In genomic region chr15:56991017-56991416, GRCh38 we compare ENCODE assay signal across 27 cellular contexts.
DNase-seq lines count a peak whose midpoint lies in the region; ATAC-seq, FAIRE-seq and TF ChIP-seq lines count a peak whose summit lies in the region.
"Had no signal": no experiment of that assay in that cellular context is flagged by ENCODE, and none has a peak within 500 bp of the region (broad histone marks: within the 10 kb centered on the region; RNA-seq: fewer than 3 reads in every experiment).

No MANE protein-coding gene starts in this region.

- no peak for TF ChIP-seq CTCF in HEK293 (tag by site-specific recombination; IDR thresholded peaks at IDR 0.05)
- no peak for TF ChIP-seq CTCF in K562 (IDR thresholded peaks at IDR 0.05 in 2 of 3, conservative IDR thresholded peaks at IDR 0.05 in 1 of 3; ENCODE audit: insufficient read depth in 2 of 3, low read depth in 1 of 3, low read length in 3 of 3)
- TF ChIP-seq CTCF in GM10248 (IDR thresholded peaks at IDR 0.05; ENCODE audit: control extremely low read depth, extremely low read depth, low read depth, missing control alignments): no peak

- peaks cover 3% of the 10 kb centered on the region for H3K36me3 Mint-ChIP-seq in T-helper 17 cell (ENCODE audit: low read depth)
- H3K36me3 Mint-ChIP-seq in stimulated activated effector memory CD8-positive, alpha-beta T cell treated with anti-CD3 and anti-CD28 coated beads, Interleukin-12 subunit alpha, Interleukin-12 subunit beta, amount 100 ng/mL, for 72 hours: peaks cover 10% of the 10 kb centered on the region
- H3K36me3 Mint-ChIP-seq in activated naive CD4-positive, alpha-beta T cell treated with anti-CD3 and anti-CD28 coated beads for 36 hours (ENCODE audit: low read depth): peaks cover 8% of the 10 kb centered on the region

- POLR2A ChIA-PET in HEK293 (lab: Yijun Ruan, JAX): no interaction called here
- POLR2A ChIA-PET in K562 (lab: Yijun Ruan, JAX): no interaction called here
- POLR2A ChIA-PET in GM10248 (lab: Yijun Ruan, JAX): no interaction called here

- H3K9ac ChIP-seq in K562 (ENCODE audit: insufficient read depth in 1 of 2, low read depth in 2 of 2, low read length in 2 of 2): no peak overlapping the region
- H3K9ac ChIP-seq: BLaER1 had no signal

- 90% methylated on average over 6 of the region's 6 CpGs for WGBS in K562 (ENCODE audit: insufficient coverage, low coverage, missing lambda C conversion rate)

- TF ChIP-seq RAD21 in K562 (CRISPR knock-in tag; conservative IDR thresholded peaks at IDR 0.05 in 1 of 2, IDR thresholded peaks at IDR 0.05 in 1 of 2): no peak

- intact Hi-C loops in K562 (cut with micrococcal nuclease): no loop called here
- intact Hi-C loops in activated naive CD4-positive, alpha-beta T cell treated with anti-CD3 and anti-CD28 coated beads for 36 hours (cut with micrococcal nuclease): no loop called here

- no peak overlapping the region for H3K4me2 ChIP-seq in K562 (ENCODE audit: insufficient read depth, low read length)
- H3K4me2 ChIP-seq: BLaER1 had no signal

- no peak for TF ChIP-seq EP300 in K562 (IDR thresholded peaks at IDR 0.05; ENCODE audit: low read length)

- in situ Hi-C loops in K562 (cut with MboI): no loop called here

- TF ChIP-seq POLR2A in K562 (conservative IDR thresholded peaks at IDR 0.05): no peak

- ATAC-seq in T-helper 17 cell: no peak
- ATAC-seq in K562: no peak
- no peak for ATAC-seq in stimulated activated effector memory CD8-positive, alpha-beta T cell treated with anti-CD3 and anti-CD28 coated beads, Interleukin-12 subunit alpha, Interleukin-12 subunit beta, amount 100 ng/mL, for 72 hours
- ATAC-seq in stimulated activated naive CD8-positive, alpha-beta T cell treated with anti-CD3 and anti-CD28 coated beads, Interleukin-15, amount 100 ng/mL, for 72 hours: no peak

- H3K79me2 ChIP-seq in K562 (ENCODE audit: control insufficient read depth, insufficient read depth, low read length): peaks cover 82% of the 10 kb centered on the region

- no peaks in the 10 kb centered on the region for H3K9me1 ChIP-seq in K562 (ENCODE audit: control insufficient read depth, insufficient read depth, low read length)

- FAIRE-seq in K562 (lab: Jason Lieb, UNC): no peak
- FAIRE-seq: A204.1, GM12891, GM19239 had no signal

- H3K4me1 ChIP-seq in HEK293 (ENCODE audit: control insufficient read depth, insufficient read depth, low read length) (peaks cover 6% of the 10 kb centered on the region), K562 (replicated peaks in 1 of 2; ENCODE audit: control insufficient read depth in 2 of 2, insufficient read depth in 2 of 2, low read length in 2 of 2) (peaks cover 0 to 5% of the 10 kb centered on the region in 2 experiments; a peak in 1 of 5 replicates)

- H3K27ac ChIP-seq in HEK293 (ENCODE audit: extremely low read depth, low read depth, low read length): no peak overlapping the region
- no peak overlapping the region for H3K27ac ChIP-seq in K562 (ENCODE audit: extremely low read depth, low read depth, low read length)
- H3K27ac ChIP-seq: BLaER1 had no signal

- H3K4me3 ChIP-seq in HEK293 (ENCODE audit: low read depth, low read length) (no peak overlapping the region), K562 (no peak overlapping the region)
- H3K4me3 ChIP-seq: BLaER1 had no signal

- H3K4me3 Mint-ChIP-seq in T-helper 17 cell: no peak overlapping the region
- no peak overlapping the region for H3K4me3 Mint-ChIP-seq in stimulated activated effector memory CD8-positive, alpha-beta T cell treated with anti-CD3 and anti-CD28 coated beads, Interleukin-12 subunit alpha, Interleukin-12 subunit beta, amount 100 ng/mL, for 72 hours
- no peak overlapping the region for H3K4me3 Mint-ChIP-seq in stimulated activated naive CD8-positive, alpha-beta T cell treated with anti-CD3 and anti-CD28 coated beads, Interleukin-15, amount 100 ng/mL, for 72 hours
- no peak overlapping the region for H3K4me3 Mint-ChIP-seq in activated naive CD4-positive, alpha-beta T cell treated with anti-CD3 and anti-CD28 coated beads for 36 hours
- H3K4me3 Mint-ChIP-seq: CD14-positive monocyte; CD4-positive, alpha-beta memory T cell; CD4-positive, CD25-positive, alpha-beta regulatory T cell; CD8-positive, alpha-beta memory T cell had no signal

- no peaks in the 10 kb centered on the region for H4K20me1 ChIP-seq in K562 (replicated peaks; ENCODE audit: control insufficient read depth, insufficient read depth, low read length)

- DNase-seq in T-helper 17 cell (no peak), K562 (ENCODE audit: extremely low read depth in 1 of 4, low spot score in 3 of 4) (no peak), GM10248 (ENCODE audit: extremely low spot score) (no peak)
- DNase-seq in stimulated activated effector memory CD8-positive, alpha-beta T cell treated with anti-CD3 and anti-CD28 coated beads, Interleukin-12 subunit alpha, Interleukin-12 subunit beta, amount 100 ng/mL, for 72 hours (ENCODE audit: low spot score in 2 of 2): no peak
- no peak for DNase-seq in stimulated activated naive CD8-positive, alpha-beta T cell treated with anti-CD3 and anti-CD28 coated beads, Interleukin-15, amount 100 ng/mL, for 72 hours
- DNase-seq in activated naive CD4-positive, alpha-beta T cell treated with anti-CD3 and anti-CD28 coated beads for 36 hours: no peak
- DNase-seq: 8988T; ACHN; BE2C; C1 segment of cervical spinal cord; CD4-positive, alpha-beta memory T cell; CD4-positive, CD25-positive, alpha-beta regulatory T cell; CD8-positive, alpha-beta memory T cell; COR-L47; DMS 273 treated with DMSO at 0.1 percent for 48 hours; DMS153; DMS53; DMS79; DND-41; EL; GDM1 had no signal

- H3K36me3 ChIP-seq in HEK293 (ENCODE audit: control insufficient read depth in 2 of 2, insufficient read depth in 1 of 2, low read length in 2 of 2) (no peaks in the 10 kb centered on the region), K562 (ENCODE audit: control insufficient read depth, insufficient read depth, low read length) (peaks cover 11% of the 10 kb centered on the region; the same call in 2 of the 3 replicates)

- BruUV-seq in K562 (replicated peaks; lab: Mats Ljungman, UMichigan): no TSS peak

- CTCF ChIA-PET in HEK293 (lab: Yijun Ruan, JAX) (interaction anchor here (1.3 kb wide), 1 partner anchor 155 kb away, joined by 5 read pairs; no protein-coding TSS in a partner anchor), K562 (lab: Yijun Ruan, JAX; ENCODE audit: low intra/inter-chr PET ratio) (no interaction called here), GM10248 (lab: Yijun Ruan, JAX) (no interaction called here)
- CTCF ChIA-PET in activated naive CD4-positive, alpha-beta T cell treated with anti-CD3 and anti-CD28 coated beads for 36 hours (lab: Charles Lee): interaction anchor here (0.7 kb wide), 1 partner anchor 49 kb away, joined by 3 read pairs; no protein-coding TSS in a partner anchor

- no peaks in the 10 kb centered on the region for H3K27me3 ChIP-seq in K562 (ENCODE audit: control insufficient read depth in 2 of 2, insufficient read depth in 2 of 2, low read length in 2 of 2)
- H3K27me3 ChIP-seq: BE2C, BLaER1 had no signal

- peak overlapping the region; percentile 27 for H3K27ac Mint-ChIP-seq in T-helper 17 cell
- peak overlapping the region; percentile 17 for H3K27ac Mint-ChIP-seq in stimulated activated effector memory CD8-positive, alpha-beta T cell treated with anti-CD3 and anti-CD28 coated beads, Interleukin-12 subunit alpha, Interleukin-12 subunit beta, amount 100 ng/mL, for 72 hours
- H3K27ac Mint-ChIP-seq in stimulated activated naive CD8-positive, alpha-beta T cell treated with anti-CD3 and anti-CD28 coated beads, Interleukin-15, amount 100 ng/mL, for 72 hours: no peak overlapping the region
- no peak overlapping the region for H3K27ac Mint-ChIP-seq in activated naive CD4-positive, alpha-beta T cell treated with anti-CD3 and anti-CD28 coated beads for 36 hours

- peaks cover 23% of the 10 kb centered on the region for H3K4me1 Mint-ChIP-seq in T-helper 17 cell
- H3K4me1 Mint-ChIP-seq in stimulated activated effector memory CD8-positive, alpha-beta T cell treated with anti-CD3 and anti-CD28 coated beads, Interleukin-12 subunit alpha, Interleukin-12 subunit beta, amount 100 ng/mL, for 72 hours: peaks cover 26% of the 10 kb centered on the region
- H3K4me1 Mint-ChIP-seq in stimulated activated naive CD8-positive, alpha-beta T cell treated with anti-CD3 and anti-CD28 coated beads, Interleukin-15, amount 100 ng/mL, for 72 hours: peaks cover 32% of the 10 kb centered on the region
- H3K4me1 Mint-ChIP-seq in activated naive CD4-positive, alpha-beta T cell treated with anti-CD3 and anti-CD28 coated beads for 36 hours (ENCODE audit: low read depth): peaks cover 23% of the 10 kb centered on the region

- H3K27me3 Mint-ChIP-seq in T-helper 17 cell: no peaks in the 10 kb centered on the region
- H3K27me3 Mint-ChIP-seq in stimulated activated naive CD8-positive, alpha-beta T cell treated with anti-CD3 and anti-CD28 coated beads, Interleukin-15, amount 100 ng/mL, for 72 hours: no peaks in the 10 kb centered on the region
- no peaks in the 10 kb centered on the region for H3K27me3 Mint-ChIP-seq in activated naive CD4-positive, alpha-beta T cell treated with anti-CD3 and anti-CD28 coated beads for 36 hours (ENCODE audit: low read depth)
- H3K27me3 Mint-ChIP-seq: CD4-positive, alpha-beta memory T cell; CD4-positive, CD25-positive, alpha-beta regulatory T cell; CD8-positive, alpha-beta memory T cell had no signal

- no peak overlapping the region for H2AFZ ChIP-seq in K562 (ENCODE audit: low read depth, low read length)

- H3K9me3 Mint-ChIP-seq in stimulated activated effector memory CD8-positive, alpha-beta T cell treated with anti-CD3 and anti-CD28 coated beads, Interleukin-12 subunit alpha, Interleukin-12 subunit beta, amount 100 ng/mL, for 72 hours: no peaks in the 10 kb centered on the region
- no peaks in the 10 kb centered on the region for H3K9me3 Mint-ChIP-seq in stimulated activated naive CD8-positive, alpha-beta T cell treated with anti-CD3 and anti-CD28 coated beads, Interleukin-15, amount 100 ng/mL, for 72 hours
- H3K9me3 Mint-ChIP-seq in activated naive CD4-positive, alpha-beta T cell treated with anti-CD3 and anti-CD28 coated beads for 36 hours: no peaks in the 10 kb centered on the region
- H3K9me3 Mint-ChIP-seq: CD14-positive monocyte; CD4-positive, alpha-beta memory T cell; CD4-positive, CD25-positive, alpha-beta regulatory T cell; CD8-positive, alpha-beta memory T cell had no signal

- H3K9me3 ChIP-seq in HEK293 (ENCODE audit: control insufficient read depth, insufficient read depth, low read depth, low read length): no peaks in the 10 kb centered on the region
- no peaks in the 10 kb centered on the region for H3K9me3 ChIP-seq in T-helper 17 cell (ENCODE audit: control insufficient read depth, low read length, poor library complexity, severe bottlenecking)
- no peaks in the 10 kb centered on the region for H3K9me3 ChIP-seq in K562 (replicated peaks; ENCODE audit: control insufficient read depth, insufficient read depth, low read depth, low read length)
- H3K9me3 ChIP-seq: BE2C had no signal

TF ChIP-seq in HEK293, 187 proteins besides CTCF, POLR2A, EP300 and RAD21 (continues in another document):
- peak; percentile 79 for TF ChIP-seq GFI1B (tag by site-specific recombination; IDR thresholded peaks at IDR 0.05)

Comparison
In these comparisons a context has a peak if more than half of its experiments do, and no peak if none do; other contexts are left out.
1. H3K27ac Mint-ChIP-seq: peak in T-helper 17 cell (single experiment) and stimulated activated effector memory CD8-positive, alpha-beta T cell treated with anti-CD3 and anti-CD28 coated beads, Interleukin-12 subunit alpha, Interleukin-12 subunit beta, amount 100 ng/mL, for 72 hours (single experiment); none in stimulated activated naive CD8-positive, alpha-beta T cell treated with anti-CD3 and anti-CD28 coated beads, Interleukin-15, amount 100 ng/mL, for 72 hours (0 of 2) and activated naive CD4-positive, alpha-beta T cell treated with anti-CD3 and anti-CD28 coated beads for 36 hours (single experiment).
2. CTCF ChIA-PET loops: an anchor here in HEK293 (1.3 kb wide) and activated naive CD4-positive, alpha-beta T cell treated with anti-CD3 and anti-CD28 coated beads for 36 hours (0.7 kb wide); none called in K562 and GM10248.